In the genomic region with DNA sequence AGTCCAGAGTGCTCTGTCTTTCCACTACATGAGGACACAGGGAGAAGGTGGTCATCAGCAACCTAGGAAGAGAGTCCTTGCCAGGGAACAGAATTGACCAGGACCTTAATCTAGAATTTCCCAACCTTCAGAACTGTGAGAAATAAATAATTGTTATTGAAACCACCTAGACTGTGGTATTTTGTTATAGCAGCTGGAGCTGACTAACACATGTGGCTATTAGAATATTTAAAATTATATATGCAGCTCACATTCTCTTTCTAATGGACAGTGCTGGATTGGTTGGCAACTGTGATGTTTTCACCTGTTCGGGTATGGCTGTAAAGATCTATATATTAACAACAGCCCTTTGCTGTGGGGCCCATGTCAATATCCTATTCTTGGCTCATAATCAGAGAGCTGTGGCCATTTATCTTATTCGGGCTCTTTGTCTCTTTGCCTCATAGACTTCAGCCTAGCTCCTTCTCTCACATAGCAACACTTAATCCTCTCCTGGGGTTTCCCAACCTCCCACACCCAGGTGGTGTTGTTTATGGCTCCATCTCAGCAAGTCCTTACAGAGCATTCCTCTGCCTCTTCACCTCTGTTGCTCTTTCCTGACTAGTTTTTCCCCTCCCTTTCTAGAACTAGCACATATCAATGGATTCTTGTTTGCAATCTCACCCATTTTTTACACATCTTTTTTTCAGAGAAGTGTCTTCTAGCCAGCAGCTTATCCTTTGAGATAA, we compare ENCODE assay signal across 18 cellular contexts. TPM values are rescaled to one million over a fixed set of nuclear protein-coding genes. Genes with fewer than 3 reads are reported as not detected.
A peak's percentile ranks its signal among the peaks of the same experiment; 100 is the strongest.
DNase-seq lines count a peak whose midpoint lies in the region; ATAC-seq and TF ChIP-seq lines count a peak whose summit lies in the region.
"Had no signal": no experiment of that assay in that cellular context is flagged by ENCODE, and none has a peak within 500 bp of the region (broad histone marks: within the 10 kb centered on the region; RNA-seq: fewer than 3 reads in every experiment).

No MANE protein-coding gene starts in this region.

- H3K4me1 ChIP-seq in GM23338 (ENCODE audit: insufficient read depth) = no peaks in the 10 kb centered on the region
- no peaks in the 10 kb centered on the region for H3K4me1 ChIP-seq in left lung
- H3K4me1 ChIP-seq in left ventricle myocardium inferior = no peaks in the 10 kb centered on the region
- peaks cover 0 to 13% (median 2%) of the 10 kb centered on the region in 6 donors for H3K4me1 ChIP-seq in spleen
- H3K4me1 ChIP-seq: A549 had no signal

- no peak overlapping the region for H3K27ac Mint-ChIP-seq in GM23338
- H3K27ac Mint-ChIP-seq: CD14-positive monocyte had no signal

- DNase-seq in GM23338 (ENCODE audit: low spot score) = no peak
- DNase-seq in NCI-H69 (lab: John Stamatoyannopoulos, UW) = peak; percentile 7
- DNase-seq in epithelial cell of esophagus (ENCODE audit: low read depth) = peak; percentile 82
- no peak for DNase-seq in left lung
- no peak for DNase-seq in left ventricle myocardium inferior
- no peak for DNase-seq in spleen
- DNase-seq: DMS79 treated with DMSO at 0.1 percent for 48 hours; KG1; NCI-H1092; NCI-H1694; NCI-H524; NK-92 treated with Interleukin-12 subunit alpha and Interleukin-12 subunit beta, amount 100 ng/mL, for 24 hours; OCI-M1 had no signal

- H3K27ac ChIP-seq in GM23338 (ENCODE audit: low read depth) (no peak overlapping the region), left lung (no peak overlapping the region), left ventricle myocardium inferior (replicated peaks) (no peak overlapping the region), spleen (no peak overlapping the region)
- H3K27ac ChIP-seq: A549 had no signal

- no peak for TF ChIP-seq POLR2A in spleen (IDR thresholded peaks at IDR 0.05)

- no peaks in the 10 kb centered on the region for H3K79me2 ChIP-seq in GM23338 (replicated peaks; ENCODE audit: insufficient read depth)

- H3K27me3 ChIP-seq in GM23338 (ENCODE audit: insufficient read depth) (no peaks in the 10 kb centered on the region), left lung (no peaks in the 10 kb centered on the region), left ventricle myocardium inferior (ENCODE audit: low read depth) (no peaks in the 10 kb centered on the region), spleen (replicated peaks in 1 of 7) (peaks cover 0 to 5% (median 0%) of the 10 kb centered on the region in 7 donors)

- H3K36me3 ChIP-seq in GM23338 (ENCODE audit: insufficient read depth) (no peaks in the 10 kb centered on the region), left lung (no peaks in the 10 kb centered on the region), left ventricle myocardium inferior (no peaks in the 10 kb centered on the region), spleen (no peaks in the 10 kb centered on the region)

- intact Hi-C loops in left lung (cut with DNase I) = no loop called here
- intact Hi-C loops in left ventricle myocardium inferior (cut with micrococcal nuclease) = no loop called here
- intact Hi-C loops in spleen (cut with DNase I; ENCODE audit: low total_unique reads) = no loop called here

- H3K9me3 ChIP-seq in left lung (no peaks in the 10 kb centered on the region), left ventricle myocardium inferior (replicated peaks) (peaks cover 10% of the 10 kb centered on the region), spleen (no peaks in the 10 kb centered on the region)
- H3K9me3 ChIP-seq: A549 had no signal

- ATAC-seq in GM23338 (peak; percentile 57), left lung (peak; percentile 49), HG03108 (IDR thresholded peaks at IDR 0.05; ENCODE audit: unreplicated experiment) (no peak), GM21786 (IDR thresholded peaks at IDR 0.05; ENCODE audit: unreplicated experiment) (no peak)
- ATAC-seq: A549, HCT116 had no signal

- H3K4me3 ChIP-seq in GM23338 (no peak overlapping the region), epithelial cell of esophagus (ENCODE audit: low read length) (no peak overlapping the region), left lung (no peak overlapping the region), left ventricle myocardium inferior (no peak overlapping the region), spleen (no peak overlapping the region)
- H3K4me3 ChIP-seq: A549 had no signal

- no peak overlapping the region for H3K4me3 Mint-ChIP-seq in GM23338
- H3K4me3 Mint-ChIP-seq: CD14-positive monocyte had no signal

- no peak overlapping the region for H2AFZ ChIP-seq in GM23338

- peaks cover 4% of the 10 kb centered on the region for H3K36me3 Mint-ChIP-seq in GM23338 (ENCODE audit: low read depth)
- H3K36me3 Mint-ChIP-seq: CD14-positive monocyte had no signal

- no peaks in the 10 kb centered on the region for H3K27me3 Mint-ChIP-seq in GM23338 (ENCODE audit: insufficient read depth, low read depth, poor library complexity)

- H3K4me1 Mint-ChIP-seq in GM23338 = peaks cover 8% of the 10 kb centered on the region

- H3F3A ChIP-seq in GM23338 (replicated peaks; ENCODE audit: low read depth) = no peaks in the 10 kb centered on the region

- 86 to 94% (median 93%) methylated on average over 2 of the region's 2 CpGs for WGBS in spleen, 5 donors

- peaks cover 12% of the 10 kb centered on the region; the same call in 1 of the 2 replicates for H3K9me2 ChIP-seq in GM23338 (ENCODE audit: insufficient read depth)

- no peaks in the 10 kb centered on the region for H4K20me1 ChIP-seq in GM23338 (replicated peaks; ENCODE audit: insufficient read depth)

- no peak overlapping the region for H3K4me2 ChIP-seq in GM23338
- H3K4me2 ChIP-seq: A549 had no signal

- no peak for TF ChIP-seq CTCF in GM23338 (conservative IDR thresholded peaks at IDR 0.05; ENCODE audit: low read depth in 2 of 2)
- no peak for TF ChIP-seq CTCF in epithelial cell of esophagus (IDR thresholded peaks at IDR 0.05; ENCODE audit: insufficient read depth, low read depth, low read length, missing control alignments)
- TF ChIP-seq CTCF in left lung (IDR thresholded peaks at IDR 0.05) = no peak
- TF ChIP-seq CTCF in left ventricle myocardium inferior (IDR thresholded peaks at IDR 0.05; ENCODE audit: borderline replicate concordance) = no peak
- TF ChIP-seq CTCF in spleen (IDR thresholded peaks at IDR 0.05 in 8 of 11, conservative IDR thresholded peaks at IDR 0.05 in 3 of 11) = no peak

- peaks cover 2% of the 10 kb centered on the region; the same call in 2 of the 3 replicates for H3K9me3 Mint-ChIP-seq in GM23338

TF ChIP-seq in GM23338, 12 proteins besides CTCF, POLR2A, EP300 and RAD21 (continues in another document):
- TF ChIP-seq CREB1 (CRISPR knock-in tag; IDR thresholded peaks at IDR 0.05; ENCODE audit: low read depth) (no peak), JUNB (IDR thresholded peaks at IDR 0.05; ENCODE audit: unreplicated experiment) (no peak), ZNF114 (CRISPR knock-in tag; IDR thresholded peaks at IDR 0.05) (no peak), NANOG (IDR thresholded peaks at IDR 0.05; ENCODE audit: borderline replicate concordance) (no peak)
- TF ChIP-seq, protein P1, sequence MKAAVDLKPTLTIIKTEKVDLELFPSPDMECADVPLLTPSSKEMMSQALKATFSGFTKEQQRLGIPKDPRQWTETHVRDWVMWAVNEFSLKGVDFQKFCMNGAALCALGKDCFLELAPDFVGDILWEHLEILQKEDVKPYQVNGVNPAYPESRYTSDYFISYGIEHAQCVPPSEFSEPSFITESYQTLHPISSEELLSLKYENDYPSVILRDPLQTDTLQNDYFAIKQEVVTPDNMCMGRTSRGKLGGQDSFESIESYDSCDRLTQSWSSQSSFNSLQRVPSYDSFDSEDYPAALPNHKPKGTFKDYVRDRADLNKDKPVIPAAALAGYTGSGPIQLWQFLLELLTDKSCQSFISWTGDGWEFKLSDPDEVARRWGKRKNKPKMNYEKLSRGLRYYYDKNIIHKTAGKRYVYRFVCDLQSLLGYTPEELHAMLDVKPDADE (IDR thresholded peaks at IDR 0.05) = no peak

RNA-seq across cellular contexts. Expression of a gene that starts 46.4 kb away (rescaled TPM):
- 18.7 TPM in 2 replicates for total RNA-seq in GM23338 (2014; rRNA removed; shearing (Covaris generic))
- polyA plus RNA-seq in GM23338 (2016; fragmentation: Nextera tagmentation; extraction: Ambion mirVana) (4.1 and 4.3 TPM in 2 replicates), spleen (1 to 10 TPM; 1.4 to 4.8 (median 1.6) TPM)
- total RNA-seq in left lung (10 to 100 TPM; 42.7 to 52.0 TPM), left ventricle myocardium inferior (61.1 TPM), spleen (10 to 100 TPM; 24.8 to 43.9 (median 32.3) TPM)

Comparison
In these comparisons a context has a peak if more than half of its experiments do, and no peak if none do; other contexts are left out.
1. ATAC-seq: peak in GM23338 (single experiment) and left lung (single experiment); none in HG03108 (single experiment) and GM21786 (single experiment).
2. DNase-seq: peak in NCI-H69 (single experiment) and epithelial cell of esophagus (single experiment); none in GM23338 (single experiment), left lung (0 of 2), left ventricle myocardium inferior (single experiment) and spleen (single experiment).